24 cellular contexts compared by ENCODE assay signal in the genomic region with DNA sequence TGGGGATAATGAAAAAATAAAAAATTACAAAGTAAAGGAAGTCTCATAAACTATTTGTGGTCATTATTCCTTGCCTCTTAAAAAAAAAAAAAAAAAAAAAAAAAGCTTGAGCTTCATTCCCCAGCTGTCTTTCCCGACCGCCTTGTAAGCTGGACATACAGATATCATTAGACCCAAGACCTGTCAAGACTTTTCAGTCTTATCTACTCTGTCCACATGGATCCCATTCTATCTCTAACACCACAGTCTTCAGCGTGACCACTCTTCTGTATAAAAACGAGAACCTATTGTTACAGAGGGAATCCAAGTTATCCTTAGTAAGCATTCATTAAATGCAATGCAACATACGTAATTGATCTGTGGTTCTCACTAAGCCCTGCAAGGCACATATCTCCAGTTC.
"Had no signal": no experiment of that assay in that cellular context is flagged by ENCODE, and none has a peak within 500 bp of the region (broad histone marks: within the 10 kb centered on the region; RNA-seq: fewer than 3 reads in every experiment).

No MANE protein-coding gene starts in this region.

- H3K27ac Mint-ChIP-seq: immature natural killer cell; naive thymus-derived CD4-positive, alpha-beta T cell had no signal

- H3K27ac ChIP-seq: coronary artery, dorsolateral prefrontal cortex, esophagus muscularis mucosa, foreskin keratinocyte, gastroesophageal sphincter, heart left ventricle, hepatocyte, lower lobe of right lung had no signal

- H2AFZ ChIP-seq: hepatocyte had no signal

- H3K27me3 Mint-ChIP-seq: naive thymus-derived CD4-positive, alpha-beta T cell had no signal

- H3K4me3 ChIP-seq: coronary artery, dorsolateral prefrontal cortex, esophagus muscularis mucosa, gastroesophageal sphincter, heart left ventricle, hepatocyte, lower lobe of right lung had no signal

- FAIRE-seq: endothelial cell of umbilical vein, frontal cortex, kidney had no signal

- H3K4me1 Mint-ChIP-seq: immature natural killer cell; naive thymus-derived CD4-positive, alpha-beta T cell had no signal

- H3K36me3 ChIP-seq: esophagus muscularis mucosa, gastroesophageal sphincter, heart left ventricle, lower lobe of right lung had no signal

- H3K4me2 ChIP-seq: hepatocyte had no signal

- H3K4me1 ChIP-seq: esophagus muscularis mucosa, foreskin keratinocyte, gastroesophageal sphincter, heart left ventricle, lower lobe of right lung had no signal

- H3K79me2 ChIP-seq: hepatocyte had no signal

- H3K36me3 Mint-ChIP-seq: immature natural killer cell; naive thymus-derived CD4-positive, alpha-beta T cell had no signal

- DNase-seq: dermis blood vessel endothelial cell; dorsolateral prefrontal cortex; effector CD4-positive, alpha-beta T cell; effector memory CD4-positive, alpha-beta T cell; foreskin keratinocyte; heart left ventricle; hypothalamus; immature natural killer cell; islet precursor cell; kidney; kidney glomerular epithelial cell; left colon; left ventricle myocardium superior; lower lobe of right lung; mesenchymal stem cell; midbrain; naive thymus-derived CD4-positive, alpha-beta T cell had no signal

- H3K27me3 ChIP-seq: dorsolateral prefrontal cortex, esophagus muscularis mucosa, foreskin keratinocyte, gastroesophageal sphincter, heart left ventricle, hepatocyte had no signal

- H3K4me3 Mint-ChIP-seq: immature natural killer cell; naive thymus-derived CD4-positive, alpha-beta T cell had no signal

- H3K9me3 ChIP-seq: esophagus muscularis mucosa, gastroesophageal sphincter, lower lobe of right lung had no signal

- ATAC-seq: foreskin keratinocyte; gastroesophageal sphincter; heart left ventricle; left colon; left lobe of liver; left ventricle myocardium superior; lower lobe of right lung; naive thymus-derived CD4-positive, alpha-beta T cell had no signal
